ENCODE assay signal across 15 cellular contexts in the genomic region with DNA sequence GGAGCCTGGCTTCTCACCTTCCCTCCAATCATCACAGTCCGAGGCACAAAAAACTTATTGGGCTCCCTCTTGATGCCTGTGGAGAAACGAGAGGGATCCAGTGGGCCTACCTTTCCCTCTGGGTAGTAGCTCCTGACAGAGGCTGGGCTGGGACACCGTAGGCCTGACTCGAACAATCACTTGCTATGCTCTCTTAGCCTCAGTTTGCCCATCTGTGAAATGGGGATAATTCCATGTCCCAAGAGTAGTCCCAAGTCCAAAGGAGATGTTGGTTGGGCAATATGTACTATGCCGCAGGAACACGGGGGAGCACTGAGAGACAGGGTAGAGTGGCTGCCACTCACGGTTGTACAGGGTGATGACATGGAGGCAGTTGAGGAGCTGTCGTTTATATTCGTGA. TPM values are rescaled to one million over a fixed set of nuclear protein-coding genes. Genes with fewer than 3 reads are reported as not detected.
A peak's percentile ranks its signal among the peaks of the same experiment; 100 is the strongest.
DNase-seq lines count a peak whose midpoint lies in the region; ATAC-seq, FAIRE-seq and TF ChIP-seq lines count a peak whose summit lies in the region.
"Had no signal": no experiment of that assay in that cellular context is flagged by ENCODE, and none has a peak within 500 bp of the region (broad histone marks: within the 10 kb centered on the region; RNA-seq: fewer than 3 reads in every experiment).

No MANE protein-coding gene starts in this region.

- POLR2A ChIA-PET in K562 (lab: Yijun Ruan, JAX), result interaction anchor here (0.6 to 1.7 kb wide), 3 partner anchors 9 to 418 kb away, joined by 3 to 5 read pairs (median 4); a partner anchor contains a TSS

- H3K9me3 ChIP-seq in BLaER1, result no peaks in the 10 kb centered on the region
- no peaks in the 10 kb centered on the region for H3K9me3 ChIP-seq in K562 (replicated peaks; ENCODE audit: control insufficient read depth, insufficient read depth, low read depth, low read length)
- no peaks in the 10 kb centered on the region for H3K9me3 ChIP-seq in osteoblast (ENCODE audit: low read depth, low read length)
- H3K9me3 ChIP-seq: SK-N-SH had no signal

- no peak overlapping the region for H3K9ac ChIP-seq in BLaER1
- H3K9ac ChIP-seq in K562 (ENCODE audit: insufficient read depth in 1 of 2, low read depth in 2 of 2, low read length in 2 of 2), result no peak overlapping the region
- H3K9ac ChIP-seq: SK-N-SH had no signal

- H2AFZ ChIP-seq in K562 (ENCODE audit: low read depth, low read length), result no peak overlapping the region
- no peak overlapping the region for H2AFZ ChIP-seq in osteoblast (ENCODE audit: low read length)

- H3K4me2 ChIP-seq in BLaER1, result peak overlapping the region; percentile 20; the same call in 1 of the 2 replicates
- H3K4me2 ChIP-seq in K562 (ENCODE audit: insufficient read depth, low read length), result no peak overlapping the region
- no peak overlapping the region for H3K4me2 ChIP-seq in osteoblast (ENCODE audit: insufficient read depth, low read length)
- H3K4me2 ChIP-seq: SK-N-SH had no signal

- no peak for TF ChIP-seq POLR2A in K562 (conservative IDR thresholded peaks at IDR 0.05)

- no peak for TF ChIP-seq CTCF in K562 (IDR thresholded peaks at IDR 0.05 in 2 of 3, conservative IDR thresholded peaks at IDR 0.05 in 1 of 3; ENCODE audit: insufficient read depth in 2 of 3, low read depth in 1 of 3, low read length in 3 of 3)
- no peak for TF ChIP-seq CTCF in osteoblast (IDR thresholded peaks at IDR 0.05; ENCODE audit: extremely low read depth, low read depth, low read length)

- H3K27ac ChIP-seq in BLaER1, result peak overlapping the region; percentile 4
- H3K27ac ChIP-seq in K562 (ENCODE audit: extremely low read depth, low read depth, low read length), result no peak overlapping the region
- no peak overlapping the region for H3K27ac ChIP-seq in osteoblast (ENCODE audit: low read depth, low read length)
- H3K27ac ChIP-seq: C4-2B had no signal

- TF ChIP-seq RAD21 in K562 (CRISPR knock-in tag; conservative IDR thresholded peaks at IDR 0.05 in 1 of 2, IDR thresholded peaks at IDR 0.05 in 1 of 2), result no peak

- H4K20me1 ChIP-seq in BLaER1, result no peaks in the 10 kb centered on the region
- H4K20me1 ChIP-seq in K562 (replicated peaks; ENCODE audit: control insufficient read depth, insufficient read depth, low read length), result no peaks in the 10 kb centered on the region
- no peaks in the 10 kb centered on the region for H4K20me1 ChIP-seq in osteoblast (ENCODE audit: insufficient read depth, low read length)

- in situ Hi-C loops in K562 (cut with MboI), result no loop called here

- H3K36me3 ChIP-seq in BLaER1, result peaks cover 13% of the 10 kb centered on the region; the same call in 1 of the 2 replicates
- no peaks in the 10 kb centered on the region for H3K36me3 ChIP-seq in K562 (ENCODE audit: control insufficient read depth, insufficient read depth, low read length)
- H3K36me3 ChIP-seq in osteoblast (ENCODE audit: insufficient read depth, low read length), result no peaks in the 10 kb centered on the region

- no peak for FAIRE-seq in K562 (lab: Jason Lieb, UNC)

- TF ChIP-seq EP300 in K562 (IDR thresholded peaks at IDR 0.05; ENCODE audit: low read length), result no peak

- ATAC-seq in K562 (no peak), HG03442 (IDR thresholded peaks at IDR 0.05; ENCODE audit: unreplicated experiment) (no peak)

- H3K27me3 ChIP-seq in BLaER1 (no peaks in the 10 kb centered on the region), K562 (ENCODE audit: control insufficient read depth in 2 of 2, insufficient read depth in 2 of 2, low read length in 2 of 2) (no peaks in the 10 kb centered on the region), osteoblast (ENCODE audit: insufficient read depth, low read length) (peaks cover under 1% of the 10 kb centered on the region)

- H3K9me1 ChIP-seq in K562 (ENCODE audit: control insufficient read depth, insufficient read depth, low read length), result no peaks in the 10 kb centered on the region

- CTCF ChIA-PET in K562 (lab: Yijun Ruan, JAX; ENCODE audit: low intra/inter-chr PET ratio), result no interaction called here

- H3K4me1 ChIP-seq in BLaER1 (peaks cover 62% of the 10 kb centered on the region), K562 (replicated peaks in 1 of 2; ENCODE audit: control insufficient read depth in 2 of 2, insufficient read depth in 2 of 2, low read length in 2 of 2) (peaks cover 11 to 45% of the 10 kb centered on the region in 2 experiments), osteoblast (ENCODE audit: insufficient read depth, low read length) (no peaks in the 10 kb centered on the region)

- BruUV-seq in K562 (replicated peaks; lab: Mats Ljungman, UMichigan), result no TSS peak

- intact Hi-C loops in K562 (cut with micrococcal nuclease), result no loop called here

- H3K4me3 ChIP-seq in BLaER1 (no peak overlapping the region), K562 (no peak overlapping the region), osteoblast (ENCODE audit: insufficient read depth, low read length) (no peak overlapping the region)

- H3K79me2 ChIP-seq in K562 (ENCODE audit: control insufficient read depth, insufficient read depth, low read length) (no peaks in the 10 kb centered on the region), osteoblast (ENCODE audit: insufficient read depth, low read length) (no peaks in the 10 kb centered on the region)

- DNase-seq in K562 (ENCODE audit: extremely low read depth in 1 of 4, low spot score in 3 of 4) (no peak), osteoblast (ENCODE audit: insufficient read length, low spot score, missing footprints) (peak; percentile 63), CD1c-positive myeloid dendritic cell (ENCODE audit: extremely low spot score) (no peak), DMS53 (lab: John Stamatoyannopoulos, UW) (no peak)
- DNase-seq: Calu3; HCEC 1CT; MV-4-11; NCI-H1417; NCI-H187 treated with DMSO at 0.1 percent for 48 hours; NCI-H446; NK-92 treated with Interleukin-12 subunit alpha and Interleukin-12 subunit beta, amount 100 ng/mL, for 24 hours; SK-N-SH had no signal

- WGBS in K562 (ENCODE audit: insufficient coverage, low coverage, missing lambda C conversion rate), result 54% methylated on average over 9 of the region's 9 CpGs

RNA-seq across cellular contexts. Expression of a gene that starts 7.6 kb away (rescaled TPM):
- 26.8 and 84.8 TPM in 2 replicates for total RNA-seq in K562 (2011; cell fraction: chromatin; rRNA removed; ENCODE audit: low replicate concordance)
- total RNA-seq in K562 (2011; cell fraction: nucleolus; rRNA removed), result 33.2 and 45.9 TPM in 2 replicates
- 30.1 and 31.5 TPM in 2 replicates for total RNA-seq in K562 (2011; cell fraction: nucleoplasm; rRNA removed)
- total RNA-seq in K562 (2014; rRNA removed) (10.8 and 12.3 TPM in 2 replicates), K562 (2014; rRNA removed; fragmentation: Illumina TruSeq; extraction: Trizol) (4.2 and 5.3 TPM in 2 replicates), K562 (2015; rRNA removed; fragmentation: Illumina TruSeq; extraction: Trizol) (4.1 and 5.0 TPM in 2 replicates), K562 (2021) (14.6 and 15.8 TPM in 2 replicates), osteoblast (0.29 TPM in 1 of 2 replicates, not detected in the other)
- polyA plus RNA-seq in K562 (2011; rRNA removed) (15.7 and 16.6 TPM in 2 replicates), K562 (2014; fragmentation: Illumina TruSeq; extraction: Trizol) (5.5 and 6.3 TPM in 2 replicates), K562 (2014; fragmentation: Nextera tagmentation; extraction: Ambion mirVana) (1 to 10 TPM in 1 of 2 experiments, under 1 TPM in 1; 0.87 to 1.1 TPM), K562 (2014; rRNA removed) (15.8 and 22.7 TPM in 2 replicates)
- polyA plus RNA-seq in K562 (2011; cell fraction: cytosol; rRNA removed), result 13.8 and 38.4 TPM in 2 replicates
- 53.6 and 109 TPM in 2 replicates for polyA plus RNA-seq in K562 (2011; cell fraction: nucleus; rRNA removed)
- 19.5 and 23.1 TPM in 2 replicates for polyA plus RNA-seq in K562 (2012)
- polyA minus RNA-seq in K562 (2011; rRNA and poly(A)+ RNA removed), result 3.7 and 10.1 TPM in 2 replicates
- polyA minus RNA-seq in K562 (2011; cell fraction: cytosol; rRNA and poly(A)+ RNA removed), result 12.1 and 13.2 TPM in 2 replicates
- 16.0 and 20.5 TPM in 2 replicates for polyA minus RNA-seq in K562 (2011; cell fraction: nucleus; rRNA and poly(A)+ RNA removed)
- total RNA-seq: Calu3 had no signal

RNA-seq across cellular contexts. Expression of a gene that starts 8.2 kb away (rescaled TPM):
- 3.2 and 8.8 TPM in 2 replicates for total RNA-seq in K562 (2011; cell fraction: chromatin; rRNA removed; ENCODE audit: low replicate concordance)
- total RNA-seq in K562 (2011; cell fraction: nucleolus; rRNA removed), result 2.1 and 2.3 TPM in 2 replicates
- total RNA-seq in K562 (2011; cell fraction: nucleoplasm; rRNA removed), result 2.2 and 2.8 TPM in 2 replicates
- total RNA-seq in K562 (2014; rRNA removed), result 0.65 and 1.5 TPM in 2 replicates
- total RNA-seq in K562 (2014; rRNA removed; fragmentation: Illumina TruSeq; extraction: Trizol), result 0.29 and 0.32 TPM in 2 replicates
- 0.33 and 0.60 TPM in 2 replicates for total RNA-seq in K562 (2015; rRNA removed; fragmentation: Illumina TruSeq; extraction: Trizol)
- total RNA-seq in K562 (2021), result 0.69 and 1.2 TPM in 2 replicates
- 0.72 and 1.2 TPM in 2 replicates for polyA plus RNA-seq in K562 (2011; rRNA removed)
- 0.59 and 1.3 TPM in 2 replicates for polyA plus RNA-seq in K562 (2011; cell fraction: cytosol; rRNA removed)
- 1.7 and 3.2 TPM in 2 replicates for polyA plus RNA-seq in K562 (2011; cell fraction: nucleus; rRNA removed)
- polyA plus RNA-seq in K562 (2012), result 0.68 and 0.82 TPM in 2 replicates
- polyA plus RNA-seq in K562 (2014; fragmentation: Illumina TruSeq; extraction: Trizol), result 0.76 and 0.87 TPM in 2 replicates
- under 1 TPM; 0.07 to 0.11 TPM for polyA plus RNA-seq in K562 (2014; fragmentation: Nextera tagmentation; extraction: Ambion mirVana)
- polyA plus RNA-seq in K562 (2014; rRNA removed), result 0.55 and 0.68 TPM in 2 replicates
- polyA minus RNA-seq in K562 (2011; rRNA and poly(A)+ RNA removed), result 0.42 and 0.53 TPM in 2 replicates
- polyA minus RNA-seq in K562 (2011; cell fraction: cytosol; rRNA and poly(A)+ RNA removed), result 2.1 and 3.9 TPM in 2 replicates
- 0.78 and 2.2 TPM in 2 replicates for polyA minus RNA-seq in K562 (2011; cell fraction: nucleus; rRNA and poly(A)+ RNA removed)
- 0.29 and 0.36 TPM in 2 replicates for total RNA-seq in osteoblast

RNA-seq across cellular contexts. Expression of a gene that starts 26.8 kb away (rescaled TPM):
- 535 and 698 TPM in 2 replicates for total RNA-seq in K562 (2011; cell fraction: chromatin; rRNA removed; ENCODE audit: low replicate concordance)
- total RNA-seq in K562 (2011; cell fraction: nucleolus; rRNA removed), result 252 and 253 TPM in 2 replicates
- 451 and 617 TPM in 2 replicates for total RNA-seq in K562 (2011; cell fraction: nucleoplasm; rRNA removed)
- total RNA-seq in K562 (2014; rRNA removed) (141 and 158 TPM in 2 replicates), K562 (2014; rRNA removed; fragmentation: Illumina TruSeq; extraction: Trizol) (111 and 122 TPM in 2 replicates), K562 (2015; rRNA removed; fragmentation: Illumina TruSeq; extraction: Trizol) (78.3 and 84.0 TPM in 2 replicates), K562 (2021) (295 and 334 TPM in 2 replicates), osteoblast (114 and 130 TPM in 2 replicates)
- polyA plus RNA-seq in K562 (2011; rRNA removed) (64.3 and 88.2 TPM in 2 replicates), K562 (2014; fragmentation: Illumina TruSeq; extraction: Trizol) (207 and 244 TPM in 2 replicates), K562 (2014; fragmentation: Nextera tagmentation; extraction: Ambion mirVana) (10 to 100 TPM; 13.1 to 14.0 TPM), K562 (2014; rRNA removed) (123 and 131 TPM in 2 replicates)
- polyA plus RNA-seq in K562 (2011; cell fraction: cytosol; rRNA removed), result 38.0 and 43.0 TPM in 2 replicates
- polyA plus RNA-seq in K562 (2011; cell fraction: nucleus; rRNA removed), result 224 and 275 TPM in 2 replicates
- polyA plus RNA-seq in K562 (2012), result 197 and 225 TPM in 2 replicates
- 94.0 and 130 TPM in 2 replicates for polyA minus RNA-seq in K562 (2011; rRNA and poly(A)+ RNA removed)
- polyA minus RNA-seq in K562 (2011; cell fraction: cytosol; rRNA and poly(A)+ RNA removed), result 61.7 and 83.6 TPM in 2 replicates
- 141 and 236 TPM in 2 replicates for polyA minus RNA-seq in K562 (2011; cell fraction: nucleus; rRNA and poly(A)+ RNA removed)

RNA-seq across cellular contexts. Expression of a gene that starts 28.6 kb away (rescaled TPM):
- 0.81 and 1.7 TPM in 2 replicates for total RNA-seq in K562 (2011; cell fraction: chromatin; rRNA removed; ENCODE audit: low replicate concordance)
- total RNA-seq in K562 (2011; cell fraction: nucleolus; rRNA removed), result 2.2 and 2.4 TPM in 2 replicates
- total RNA-seq in K562 (2011; cell fraction: nucleoplasm; rRNA removed), result 1.5 and 2.8 TPM in 2 replicates
- total RNA-seq in K562 (2014; rRNA removed) (0.45 and 0.53 TPM in 2 replicates), K562 (2014; rRNA removed; fragmentation: Illumina TruSeq; extraction: Trizol) (not detected in 2 replicates), K562 (2015; rRNA removed; fragmentation: Illumina TruSeq; extraction: Trizol) (0.11 TPM in 1 of 2 replicates, not detected in the other), K562 (2021) (0.47 and 0.69 TPM in 2 replicates), osteoblast (62.5 and 90.1 TPM in 2 replicates)
- polyA plus RNA-seq in K562 (2011; rRNA removed) (0.15 and 0.18 TPM in 2 replicates), K562 (2014; fragmentation: Illumina TruSeq; extraction: Trizol) (0.07 and 0.08 TPM in 2 replicates), K562 (2014; fragmentation: Nextera tagmentation; extraction: Ambion mirVana) (not detected), K562 (2014; rRNA removed) (0.12 TPM in 1 of 2 replicates, not detected in the other)
- 0.09 and 1.3 TPM in 2 replicates for polyA plus RNA-seq in K562 (2011; cell fraction: cytosol; rRNA removed)
- polyA plus RNA-seq in K562 (2011; cell fraction: nucleus; rRNA removed), result 0.70 and 0.88 TPM in 2 replicates
- 0.33 and 0.36 TPM in 2 replicates for polyA plus RNA-seq in K562 (2012)
- polyA minus RNA-seq in K562 (2011; rRNA and poly(A)+ RNA removed), result 0.09 and 0.53 TPM in 2 replicates
- polyA minus RNA-seq in K562 (2011; cell fraction: cytosol; rRNA and poly(A)+ RNA removed), result 3.1 TPM in 1 of 2 replicates, not detected in the other
- 1.3 and 1.7 TPM in 2 replicates for polyA minus RNA-seq in K562 (2011; cell fraction: nucleus; rRNA and poly(A)+ RNA removed)
- total RNA-seq: Calu3 had no signal

RNA-seq across cellular contexts. Expression of a gene that starts 51.4 kb away (rescaled TPM):
- total RNA-seq in K562 (2011; cell fraction: chromatin; rRNA removed; ENCODE audit: low replicate concordance), result 11.3 and 40.1 TPM in 2 replicates
- total RNA-seq in K562 (2011; cell fraction: nucleolus; rRNA removed), result 20.5 and 22.5 TPM in 2 replicates
- 7.3 and 11.7 TPM in 2 replicates for total RNA-seq in K562 (2011; cell fraction: nucleoplasm; rRNA removed)
- total RNA-seq in K562 (2014; rRNA removed), result 9.6 and 13.7 TPM in 2 replicates
- total RNA-seq in K562 (2014; rRNA removed; fragmentation: Illumina TruSeq; extraction: Trizol), result 3.4 and 4.9 TPM in 2 replicates
- 7.0 and 8.5 TPM in 2 replicates for total RNA-seq in K562 (2015; rRNA removed; fragmentation: Illumina TruSeq; extraction: Trizol)
- total RNA-seq in K562 (2021), result 13.9 and 14.5 TPM in 2 replicates
- polyA plus RNA-seq in K562 (2011; rRNA removed), result 7.3 and 11.2 TPM in 2 replicates
- 11.2 and 14.4 TPM in 2 replicates for polyA plus RNA-seq in K562 (2011; cell fraction: cytosol; rRNA removed)
- 40.2 and 43.0 TPM in 2 replicates for polyA plus RNA-seq in K562 (2011; cell fraction: nucleus; rRNA removed)
- polyA plus RNA-seq in K562 (2012), result 9.6 and 14.0 TPM in 2 replicates
- polyA plus RNA-seq in K562 (2014; fragmentation: Illumina TruSeq; extraction: Trizol), result 8.5 and 12.2 TPM in 2 replicates
- under 1 TPM; 0.13 to 0.39 TPM for polyA plus RNA-seq in K562 (2014; fragmentation: Nextera tagmentation; extraction: Ambion mirVana)
- 10.5 and 11.6 TPM in 2 replicates for polyA plus RNA-seq in K562 (2014; rRNA removed)
- polyA minus RNA-seq in K562 (2011; rRNA and poly(A)+ RNA removed), result 5.1 and 6.7 TPM in 2 replicates
- polyA minus RNA-seq in K562 (2011; cell fraction: cytosol; rRNA and poly(A)+ RNA removed), result 8.8 and 11.1 TPM in 2 replicates
- 5.8 and 12.4 TPM in 2 replicates for polyA minus RNA-seq in K562 (2011; cell fraction: nucleus; rRNA and poly(A)+ RNA removed)
- total RNA-seq in osteoblast, result 6.2 and 9.8 TPM in 2 replicates
